ENCODE assay signal across 8 cellular contexts in genomic region chr1:66503841-66504470, GRCh38. TPM values are rescaled to one million over a fixed set of nuclear protein-coding genes. Genes with fewer than 3 reads are reported as not detected.
DNase-seq lines count a peak whose midpoint lies in the region; ATAC-seq and TF ChIP-seq lines count a peak whose summit lies in the region.

No MANE protein-coding gene starts in this region.

- no peak overlapping the region for H3K27ac ChIP-seq in coronary artery
- no peak overlapping the region for H3K27ac ChIP-seq in liver (ENCODE audit: low read depth in 1 of 2, low read length in 2 of 2)
- no peak overlapping the region for H3K27ac ChIP-seq in thoracic aorta

- peaks cover 40% of the 10 kb centered on the region for H3K27me3 Mint-ChIP-seq in activated T-cell treated with anti-CD3 and anti-CD28 coated beads, Interleukin-2, amount 50 U/mL, for 24 hours

- H3K9ac ChIP-seq in liver (ENCODE audit: low read depth in 1 of 2, low read length in 2 of 2) = no peak overlapping the region

- H3K9me3 ChIP-seq in HAP-1 (no peaks in the 10 kb centered on the region), liver (ENCODE audit: control insufficient read depth in 4 of 4, low read length in 3 of 4) (no peaks in the 10 kb centered on the region), thoracic aorta (no peaks in the 10 kb centered on the region)

- no peaks in the 10 kb centered on the region for H3K4me1 Mint-ChIP-seq in activated T-cell treated with anti-CD3 and anti-CD28 coated beads, Interleukin-2, amount 50 U/mL, for 24 hours (ENCODE audit: low read depth)

- WGBS in liver = 34% methylated on average over 3 of the region's 3 CpGs

- H3K4me3 ChIP-seq in HAP-1 (no peak overlapping the region), coronary artery (no peak overlapping the region), liver (ENCODE audit: low read depth in 1 of 3, low read length in 3 of 3) (no peak overlapping the region), thoracic aorta (no peak overlapping the region)

- DNase-seq in activated T-cell treated with anti-CD3 and anti-CD28 coated beads for 48 hours (ENCODE audit: low read depth) (peak; percentile 8), HAP-1 (ENCODE audit: low spot score in 2 of 2) (peak; percentile 37 to 73), M059J (ENCODE audit: low read depth) (peak; percentile 79), SHP77 treated with DMSO at 0.1 percent for 48 hours (lab: John Stamatoyannopoulos, UW) (peak; percentile 23), coronary artery (ENCODE audit: low spot score) (no peak), thoracic aorta (ENCODE audit: low spot score) (no peak)
- DNase-seq in activated T-cell treated with anti-CD3 and anti-CD28 coated beads, Interleukin-2, amount 50 U/mL, for 24 hours = no peak

- in situ Hi-C loops in HAP-1 (cut with MboI; ENCODE audit: low sequenced_read_pairs) = loop anchor here (25.0 kb wide), 1 partner anchor 208 kb away; no protein-coding TSS in a partner anchor

- peak; percentile 25 for TF ChIP-seq CTCF in coronary artery (IDR thresholded peaks at IDR 0.05)
- peak; percentile 41 for TF ChIP-seq CTCF in liver (IDR thresholded peaks at IDR 0.05; ENCODE audit: low read depth, low read length, missing input control)
- peak; percentile 67 for TF ChIP-seq CTCF in thoracic aorta (IDR thresholded peaks at IDR 0.05)

- H3K36me3 ChIP-seq in HAP-1 (replicated peaks) = no peaks in the 10 kb centered on the region
- H3K36me3 ChIP-seq in liver (ENCODE audit: control insufficient read depth in 4 of 4, insufficient read depth in 3 of 4, low read depth in 1 of 4, low read length in 3 of 4) = no peaks in the 10 kb centered on the region
- H3K36me3 ChIP-seq in thoracic aorta = no peaks in the 10 kb centered on the region

- H3K27ac Mint-ChIP-seq in activated T-cell treated with anti-CD3 and anti-CD28 coated beads, Interleukin-2, amount 50 U/mL, for 24 hours = no peak overlapping the region

- TF ChIP-seq RAD21 in liver (IDR thresholded peaks at IDR 0.05) = peak; percentile 63 to 72

- no peaks in the 10 kb centered on the region for H3K36me3 Mint-ChIP-seq in activated T-cell treated with anti-CD3 and anti-CD28 coated beads, Interleukin-2, amount 50 U/mL, for 24 hours (ENCODE audit: low read depth)

- H3K27me3 ChIP-seq in HAP-1 (ENCODE audit: low read depth) = peaks cover 4% of the 10 kb centered on the region; the same call in 1 of the 2 replicates
- H3K27me3 ChIP-seq in liver (ENCODE audit: control insufficient read depth in 4 of 4, insufficient read depth in 4 of 4, low read length in 3 of 4) = peaks cover 0 to 3% (median 0%) of the 10 kb centered on the region in 4 donors
- H3K27me3 ChIP-seq in thoracic aorta (replicated peaks; ENCODE audit: insufficient read depth) = no peaks in the 10 kb centered on the region

- H3K4me1 ChIP-seq in HAP-1 (peaks cover 3% of the 10 kb centered on the region; the same call in 1 of the 2 replicates), liver (ENCODE audit: control insufficient read depth in 4 of 4, insufficient read depth in 4 of 4, low read length in 3 of 4) (no peaks in the 10 kb centered on the region), thoracic aorta (ENCODE audit: control insufficient read depth in 1 of 2, low read depth in 2 of 2) (no peaks in the 10 kb centered on the region)

- no peak overlapping the region for H3K4me3 Mint-ChIP-seq in activated T-cell treated with anti-CD3 and anti-CD28 coated beads, Interleukin-2, amount 50 U/mL, for 24 hours

- no peak for ATAC-seq in thoracic aorta (ENCODE audit: insufficient number of reproducible peaks, low FRiP score, low read depth)

- no peaks in the 10 kb centered on the region for H3K9me3 Mint-ChIP-seq in activated T-cell treated with anti-CD3 and anti-CD28 coated beads, Interleukin-2, amount 50 U/mL, for 24 hours

TF ChIP-seq in liver, 16 proteins besides CTCF, POLR2A, EP300 and RAD21:
- TF ChIP-seq ZBTB33 (IDR thresholded peaks at IDR 0.05) = no peak
- TF ChIP-seq RXRA (IDR thresholded peaks at IDR 0.05) = no peak
- TF ChIP-seq EGR1 (IDR thresholded peaks at IDR 0.05; ENCODE audit: low read depth in 2 of 2) = no peak
- no peak for TF ChIP-seq YY1 (IDR thresholded peaks at IDR 0.05)
- TF ChIP-seq JUND (IDR thresholded peaks at IDR 0.05) = no peak
- TF ChIP-seq, protein P1, sequence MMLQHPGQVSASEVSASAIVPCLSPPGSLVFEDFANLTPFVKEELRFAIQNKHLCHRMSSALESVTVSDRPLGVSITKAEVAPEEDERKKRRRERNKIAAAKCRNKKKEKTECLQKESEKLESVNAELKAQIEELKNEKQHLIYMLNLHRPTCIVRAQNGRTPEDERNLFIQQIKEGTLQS (IDR thresholded peaks at IDR 0.05) = no peak
- TF ChIP-seq, protein P2, sequence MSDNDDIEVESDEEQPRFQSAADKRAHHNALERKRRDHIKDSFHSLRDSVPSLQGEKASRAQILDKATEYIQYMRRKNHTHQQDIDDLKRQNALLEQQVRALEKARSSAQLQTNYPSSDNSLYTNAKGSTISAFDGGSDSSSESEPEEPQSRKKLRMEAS (IDR thresholded peaks at IDR 0.05) = no peak
- no peak for TF ChIP-seq FOXA1 (IDR thresholded peaks at IDR 0.05)
- no peak for TF ChIP-seq HNF4A (conservative IDR thresholded peaks at IDR 0.05)
- no peak for TF ChIP-seq TAF1 (conservative IDR thresholded peaks at IDR 0.05)
- TF ChIP-seq, protein P3, sequence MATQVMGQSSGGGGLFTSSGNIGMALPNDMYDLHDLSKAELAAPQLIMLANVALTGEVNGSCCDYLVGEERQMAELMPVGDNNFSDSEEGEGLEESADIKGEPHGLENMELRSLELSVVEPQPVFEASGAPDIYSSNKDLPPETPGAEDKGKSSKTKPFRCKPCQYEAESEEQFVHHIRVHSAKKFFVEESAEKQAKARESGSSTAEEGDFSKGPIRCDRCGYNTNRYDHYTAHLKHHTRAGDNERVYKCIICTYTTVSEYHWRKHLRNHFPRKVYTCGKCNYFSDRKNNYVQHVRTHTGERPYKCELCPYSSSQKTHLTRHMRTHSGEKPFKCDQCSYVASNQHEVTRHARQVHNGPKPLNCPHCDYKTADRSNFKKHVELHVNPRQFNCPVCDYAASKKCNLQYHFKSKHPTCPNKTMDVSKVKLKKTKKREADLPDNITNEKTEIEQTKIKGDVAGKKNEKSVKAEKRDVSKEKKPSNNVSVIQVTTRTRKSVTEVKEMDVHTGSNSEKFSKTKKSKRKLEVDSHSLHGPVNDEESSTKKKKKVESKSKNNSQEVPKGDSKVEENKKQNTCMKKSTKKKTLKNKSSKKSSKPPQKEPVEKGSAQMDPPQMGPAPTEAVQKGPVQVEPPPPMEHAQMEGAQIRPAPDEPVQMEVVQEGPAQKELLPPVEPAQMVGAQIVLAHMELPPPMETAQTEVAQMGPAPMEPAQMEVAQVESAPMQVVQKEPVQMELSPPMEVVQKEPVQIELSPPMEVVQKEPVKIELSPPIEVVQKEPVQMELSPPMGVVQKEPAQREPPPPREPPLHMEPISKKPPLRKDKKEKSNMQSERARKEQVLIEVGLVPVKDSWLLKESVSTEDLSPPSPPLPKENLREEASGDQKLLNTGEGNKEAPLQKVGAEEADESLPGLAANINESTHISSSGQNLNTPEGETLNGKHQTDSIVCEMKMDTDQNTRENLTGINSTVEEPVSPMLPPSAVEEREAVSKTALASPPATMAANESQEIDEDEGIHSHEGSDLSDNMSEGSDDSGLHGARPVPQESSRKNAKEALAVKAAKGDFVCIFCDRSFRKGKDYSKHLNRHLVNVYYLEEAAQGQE (IDR thresholded peaks at IDR 0.05) = no peak
- no peak for TF ChIP-seq FOXA2 (IDR thresholded peaks at IDR 0.05)

RNA-seq across cellular contexts. Expression of gene SGIP1, which starts 30.0 kb away (rescaled TPM):
- 3.9 and 5.8 TPM in 2 replicates for total RNA-seq in M059J (2014; rRNA removed; shearing (Covaris generic))
- total RNA-seq in liver (1 to 10 TPM in 1 of 2 donors, under 1 TPM in 1; 0.17 to 2.5 TPM), thoracic aorta (100 to 1,000 TPM in 1 of 2 donors, 10 to 100 TPM in 1; 47.4 to 116 TPM)
- under 1 TPM; 0.09 to 0.58 TPM for polyA plus RNA-seq in liver

Comparison
In these comparisons a context has a peak if more than half of its experiments do, and no peak if none do; other contexts are left out.
1. DNase-seq: peak in activated T-cell treated with anti-CD3 and anti-CD28 coated beads for 48 hours (single experiment), HAP-1 (2 of 2), M059J (single experiment) and SHP77 treated with DMSO at 0.1 percent for 48 hours (single experiment); none in activated T-cell treated with anti-CD3 and anti-CD28 coated beads, Interleukin-2, amount 50 U/mL, for 24 hours (single experiment), coronary artery (single experiment) and thoracic aorta (single experiment).
2. Peak in every context shown above with its lines, with median percentiles within 50 percentile points of each other: CTCF ChIP-seq.